Comparison of ENCODE assay signal across 8 cellular contexts in the genomic region with DNA sequence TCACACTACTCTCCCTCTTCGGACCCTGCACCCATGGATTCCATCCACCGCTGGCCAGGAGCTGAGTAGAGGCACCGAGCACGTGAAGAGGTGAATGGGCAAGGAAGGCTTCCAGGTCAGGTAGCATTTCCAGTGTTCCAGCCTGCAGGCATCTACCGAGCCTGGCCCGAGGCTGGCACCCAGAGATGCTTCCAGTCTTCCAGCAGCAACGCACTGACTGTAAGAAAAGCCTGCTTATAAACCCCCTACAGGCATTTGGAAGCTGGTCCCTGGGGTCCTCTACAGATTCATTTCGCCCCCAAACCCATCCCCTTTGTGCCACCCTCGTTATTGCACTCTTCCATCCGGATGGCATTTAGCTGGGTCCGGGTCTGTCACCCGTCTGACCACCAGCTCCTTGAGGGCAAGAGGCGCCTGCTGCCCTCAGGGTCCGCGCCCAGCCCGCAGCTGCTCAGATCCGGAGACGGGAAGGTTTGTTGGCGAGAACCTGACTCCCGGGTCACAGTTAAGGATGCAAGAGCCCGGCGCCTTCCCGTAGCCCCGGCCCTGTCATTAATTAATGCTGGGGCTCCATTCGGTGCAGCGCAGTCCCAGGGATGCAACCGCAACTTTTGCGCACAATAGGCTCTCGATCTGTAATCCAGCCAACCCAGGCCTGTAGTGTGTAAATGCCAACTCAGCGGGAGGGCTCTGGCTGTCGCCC. TPM values are rescaled to one million over a fixed set of nuclear protein-coding genes. Genes with fewer than 3 reads are reported as not detected.
DNase-seq lines count a peak whose midpoint lies in the region; ATAC-seq lines count a peak whose summit lies in the region.

No MANE protein-coding gene starts in this region.

- peak; percentile 22 for ATAC-seq in GM18502 (IDR thresholded peaks at IDR 0.05; ENCODE audit: poor library complexity, unreplicated experiment)
- peak; percentile 19 for ATAC-seq in HG02938 (IDR thresholded peaks at IDR 0.05; ENCODE audit: unreplicated experiment)
- ATAC-seq in activated T-cell treated with anti-CD3 and anti-CD28 coated beads, Interleukin-2, amount 50 U/mL, for 4 hours: peak in 1 of 2 donors; percentile 0
- no peak for ATAC-seq in sciatic nerve
- no peak for ATAC-seq in HG03571 (IDR thresholded peaks at IDR 0.05; ENCODE audit: unreplicated experiment)

- H3K27ac ChIP-seq in subcutaneous abdominal adipose tissue (ENCODE audit: low read depth, low read length): peak overlapping the region; percentile 96

- H3K36me3 ChIP-seq in subcutaneous abdominal adipose tissue (ENCODE audit: control insufficient read depth in 5 of 5, insufficient read depth in 5 of 5, low read length in 5 of 5): no peaks in the 10 kb centered on the region

- peaks cover 3 to 40% (median 38%) of the 10 kb centered on the region in 5 donors for H3K4me1 ChIP-seq in subcutaneous abdominal adipose tissue (ENCODE audit: control insufficient read depth in 5 of 5, insufficient read depth in 5 of 5, low read length in 5 of 5)

- H3K9me3 ChIP-seq in subcutaneous abdominal adipose tissue (ENCODE audit: control insufficient read depth in 5 of 5, low read length in 5 of 5): no peaks in the 10 kb centered on the region

- no peaks in the 10 kb centered on the region for H3K27me3 Mint-ChIP-seq in activated T-cell treated with anti-CD3 and anti-CD28 coated beads, Interleukin-2, amount 50 U/mL, for 4 hours (ENCODE audit: low read depth)

- DNase-seq in activated T-cell treated with anti-CD3 and anti-CD28 coated beads, Interleukin-2, amount 50 U/mL, for 4 hours: no peak
- DNase-seq in sciatic nerve (ENCODE audit: low spot score): no peak
- no peak for DNase-seq in activated gamma-delta T cell treated with Interleukin-2 at 50 U/mL for 16 hours

- no peaks in the 10 kb centered on the region for H3K27me3 ChIP-seq in subcutaneous abdominal adipose tissue (ENCODE audit: control insufficient read depth in 5 of 5, insufficient read depth in 4 of 5, low read length in 5 of 5)

- peak overlapping the region; percentile 91 for H3K4me3 Mint-ChIP-seq in activated T-cell treated with anti-CD3 and anti-CD28 coated beads, Interleukin-2, amount 50 U/mL, for 4 hours

- peak overlapping the region in 4 of 5 donors; percentile 32 to 65 (median 52) for H3K9ac ChIP-seq in subcutaneous abdominal adipose tissue (ENCODE audit: low read length in 5 of 5)

- H3K4me1 Mint-ChIP-seq in activated T-cell treated with anti-CD3 and anti-CD28 coated beads, Interleukin-2, amount 50 U/mL, for 4 hours (ENCODE audit: low read depth): peaks cover 34% of the 10 kb centered on the region

- H3K4me3 ChIP-seq in iPS-11a (ENCODE audit: low read depth, low read length): peak overlapping the region; percentile 99
- H3K4me3 ChIP-seq in subcutaneous abdominal adipose tissue (ENCODE audit: low read depth in 1 of 5, low read length in 5 of 5): peak overlapping the region; percentile 76 to 98 (median 97)

- H3K9me3 Mint-ChIP-seq in activated T-cell treated with anti-CD3 and anti-CD28 coated beads, Interleukin-2, amount 50 U/mL, for 4 hours: no peaks in the 10 kb centered on the region

- peaks cover 3% of the 10 kb centered on the region for H3K36me3 Mint-ChIP-seq in activated T-cell treated with anti-CD3 and anti-CD28 coated beads, Interleukin-2, amount 50 U/mL, for 4 hours (ENCODE audit: insufficient read depth)

- intact Hi-C loops in sciatic nerve (cut with DNase I): no loop called here

RNA-seq across cellular contexts. Expression of a gene that starts 0.6 kb away (rescaled TPM):
- total RNA-seq in activated T-cell treated with anti-CD3 and anti-CD28 coated beads, Interleukin-2, amount 50 U/mL, for 4 hours: 10 to 100 TPM; 79.9 to 96.2 (median 95.5) TPM
- total RNA-seq in sciatic nerve: 104 TPM

RNA-seq across cellular contexts. Expression of a gene that starts 50.6 kb away (rescaled TPM):
- 100 to 1,000 TPM; 434 to 457 (median 451) TPM for total RNA-seq in activated T-cell treated with anti-CD3 and anti-CD28 coated beads, Interleukin-2, amount 50 U/mL, for 4 hours
- 186 TPM for total RNA-seq in sciatic nerve

Comparison
In these comparisons a context has a peak if more than half of its experiments do, and no peak if none do; other contexts are left out.
1. ATAC-seq: peak in GM18502 (single experiment) and HG02938 (single experiment); none in sciatic nerve (single experiment) and HG03571 (single experiment).